ENCODE assay signal across 15 cellular contexts in the genomic region with DNA sequence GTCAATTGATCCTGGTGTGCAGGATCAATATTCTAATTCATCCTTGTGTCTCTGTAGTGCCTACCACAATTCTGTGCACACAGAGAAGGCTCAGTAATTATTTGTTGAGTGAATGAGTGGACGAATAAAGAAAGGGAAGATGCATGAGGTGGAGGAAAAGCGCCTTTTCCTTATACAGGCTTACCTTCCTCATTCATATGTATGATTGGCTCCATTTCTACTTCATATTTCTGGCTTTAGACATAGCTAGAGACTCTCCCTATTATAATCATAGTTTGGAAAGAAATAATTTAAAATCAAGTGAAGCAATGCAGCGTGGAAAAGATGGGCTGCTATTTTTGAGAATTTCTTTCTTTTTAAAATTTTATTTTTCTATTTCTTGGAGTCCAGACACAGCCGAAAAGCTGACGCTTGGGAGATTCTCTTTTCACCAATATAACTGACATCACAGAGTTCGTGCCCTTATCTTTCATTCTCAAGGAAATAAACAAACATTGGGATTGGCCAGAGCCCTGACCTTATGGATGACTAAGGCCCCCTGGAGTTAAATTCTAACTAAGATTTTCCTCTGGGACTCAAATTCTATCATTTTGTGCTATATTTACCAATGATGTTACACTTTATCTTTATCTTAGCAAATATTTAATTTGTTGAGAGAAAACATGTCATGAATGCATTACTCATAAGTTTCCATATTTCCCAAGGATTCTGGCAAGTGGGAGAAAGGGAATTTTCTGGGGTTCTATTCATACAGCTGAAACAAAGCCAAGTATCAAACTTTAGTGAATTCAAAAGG. TPM values are rescaled to one million over a fixed set of nuclear protein-coding genes. Genes with fewer than 3 reads are reported as not detected.
DNase-seq lines count a peak whose midpoint lies in the region; ATAC-seq, FAIRE-seq and TF ChIP-seq lines count a peak whose summit lies in the region.
"Had no signal": no experiment of that assay in that cellular context is flagged by ENCODE, and none has a peak within 500 bp of the region (broad histone marks: within the 10 kb centered on the region; RNA-seq: fewer than 3 reads in every experiment).

No MANE protein-coding gene starts in this region.

- no peaks in the 10 kb centered on the region for H3K36me3 Mint-ChIP-seq in Calu3 (ENCODE audit: insufficient read depth, unreplicated experiment)
- H3K36me3 Mint-ChIP-seq: CD4-positive, alpha-beta memory T cell had no signal

- peak; percentile 79 for ATAC-seq in PC-3
- ATAC-seq in GM21528 (IDR thresholded peaks at IDR 0.05; ENCODE audit: low FRiP score, unreplicated experiment): no peak
- ATAC-seq in HG02870 (IDR thresholded peaks at IDR 0.05; ENCODE audit: unreplicated experiment): no peak

- no peak for FAIRE-seq in endothelial cell of umbilical vein (lab: Jason Lieb, UNC)
- FAIRE-seq: GM12891 had no signal

- peak overlapping the region; percentile 55 for H3K27ac Mint-ChIP-seq in Calu3 (ENCODE audit: unreplicated experiment)
- H3K27ac Mint-ChIP-seq: CD4-positive, alpha-beta memory T cell had no signal

- DNase-seq in Calu3 (peak; percentile 41), PC-3 (peak; percentile 93), endothelial cell of umbilical vein (ENCODE audit: low read depth, low spot score) (peak; percentile 28), myocyte (ENCODE audit: low read depth) (peak; percentile 3), head of caudate nucleus (no peak), COLO668 (lab: John Stamatoyannopoulos, UW; ENCODE audit: unreplicated experiment) (no peak)
- DNase-seq: activated CD4-positive, alpha-beta T cell treated with anti-CD3 and anti-CD28 coated beads for 48 hours; CD4-positive, alpha-beta memory T cell; effector memory CD4-positive, alpha-beta T cell; NCI-H510A treated with DMSO at 0.1 percent for 48 hours; retina had no signal

- intact Hi-C loops in Calu3 (cut with micrococcal nuclease; ENCODE audit: unreplicated experiment): no loop called here
- intact Hi-C loops in PC-3 (cut with micrococcal nuclease): loop anchor here (1.0 to 5.0 kb wide), 3 partner anchors 136 to 656 kb away; a partner anchor contains a TSS
- intact Hi-C loops in endothelial cell of umbilical vein (cut with micrococcal nuclease): no loop called here
- intact Hi-C loops in head of caudate nucleus (cut with DNase I): no loop called here

- H3K9ac ChIP-seq in PC-3 (ENCODE audit: low read length) (peak overlapping the region; percentile 88), endothelial cell of umbilical vein (replicated peaks; ENCODE audit: extremely low read depth, insufficient read depth, low read length) (no peak overlapping the region)
- H3K9ac ChIP-seq: KMS-11 had no signal

- H3K79me2 ChIP-seq in PC-3 (ENCODE audit: low read length): no peaks in the 10 kb centered on the region
- no peaks in the 10 kb centered on the region for H3K79me2 ChIP-seq in endothelial cell of umbilical vein (ENCODE audit: control insufficient read depth, insufficient read depth, low read length)

- dilution Hi-C loops in endothelial cell of umbilical vein (cut with MboI; ENCODE audit: extremely low pct_ligation_motif_present, low sequenced_read_pairs): no loop called here

- H3K4me1 Mint-ChIP-seq in Calu3 (ENCODE audit: low read depth, unreplicated experiment): peaks cover 47% of the 10 kb centered on the region
- H3K4me1 Mint-ChIP-seq: CD4-positive, alpha-beta memory T cell had no signal

- H3K4me3 Mint-ChIP-seq in Calu3 (ENCODE audit: low read depth, unreplicated experiment): no peak overlapping the region
- H3K4me3 Mint-ChIP-seq: CD4-positive, alpha-beta memory T cell had no signal

- BruUV-seq in Calu3 (replicated peaks; lab: Mats Ljungman, UMichigan): no TSS peak
- BruUV-seq in PC-3 (replicated peaks; lab: Mats Ljungman, UMichigan): no TSS peak
- no TSS peak for BruUV-seq in endothelial cell of umbilical vein (replicated peaks; lab: Mats Ljungman, UMichigan)

- no peak for TF ChIP-seq CTCF in Calu3 (IDR thresholded peaks at IDR 0.05; ENCODE audit: unreplicated experiment)
- no peak for TF ChIP-seq CTCF in PC-3 (conservative IDR thresholded peaks at IDR 0.05; ENCODE audit: low read depth, low read length)
- no peak for TF ChIP-seq CTCF in endothelial cell of umbilical vein (IDR thresholded peaks at IDR 0.05; ENCODE audit: extremely low read depth in 1 of 2, insufficient read depth in 1 of 2, low read depth in 1 of 2, low read length in 2 of 2)

- H3K27me3 Mint-ChIP-seq in Calu3 (ENCODE audit: unreplicated experiment): no peaks in the 10 kb centered on the region
- H3K27me3 Mint-ChIP-seq: CD4-positive, alpha-beta memory T cell had no signal

- H2AFZ ChIP-seq in PC-3 (ENCODE audit: low read length) (no peak overlapping the region; the same call in 1 of the 2 replicates), endothelial cell of umbilical vein (ENCODE audit: low read depth, low read length) (no peak overlapping the region)

- H3K4me2 ChIP-seq in PC-3 (ENCODE audit: low read length): peak overlapping the region; percentile 75
- H3K4me2 ChIP-seq in endothelial cell of umbilical vein (ENCODE audit: insufficient read depth, low read length): no peak overlapping the region
- H3K4me2 ChIP-seq: KMS-11 had no signal

- POLR2A ChIA-PET in PC-3 (lab: Charles Lee; ENCODE audit: unreplicated experiment): interaction anchor here (0.5 to 0.6 kb wide), 2 partner anchors 197 to 650 kb away, joined by 3 to 7 read pairs; no protein-coding TSS in a partner anchor
- POLR2A ChIA-PET in endothelial cell of umbilical vein (lab: Charles Lee): no interaction called here

- H4K20me1 ChIP-seq in PC-3 (ENCODE audit: low read length): no peaks in the 10 kb centered on the region
- H4K20me1 ChIP-seq in endothelial cell of umbilical vein (replicated peaks; ENCODE audit: control insufficient read depth, extremely low read depth, insufficient read depth, low read length): no peaks in the 10 kb centered on the region

- H3K27me3 ChIP-seq in PC-3 (ENCODE audit: low read length) (no peaks in the 10 kb centered on the region), endothelial cell of umbilical vein (ENCODE audit: control insufficient read depth in 2 of 2, insufficient read depth in 2 of 2, low read length in 2 of 2) (no peaks in the 10 kb centered on the region)

- H3K9me2 ChIP-seq in PC-3 (replicated peaks; ENCODE audit: low read length): no peaks in the 10 kb centered on the region

- H3F3A ChIP-seq in PC-3 (ENCODE audit: low read length, unreplicated experiment): no peaks in the 10 kb centered on the region

- H3K27ac ChIP-seq in PC-3 (ENCODE audit: low read length) (peak overlapping the region; percentile 95), endothelial cell of umbilical vein (ENCODE audit: insufficient read depth, low read depth, low read length) (no peak overlapping the region)
- H3K27ac ChIP-seq: KMS-11 had no signal

- H3K36me3 ChIP-seq in PC-3 (ENCODE audit: low read depth, low read length): no peaks in the 10 kb centered on the region
- no peaks in the 10 kb centered on the region for H3K36me3 ChIP-seq in endothelial cell of umbilical vein (ENCODE audit: control insufficient read depth in 2 of 2, extremely low read depth in 1 of 2, insufficient read depth in 2 of 2, low read length in 2 of 2)

- no peaks in the 10 kb centered on the region for H3K9me1 ChIP-seq in endothelial cell of umbilical vein (replicated peaks; ENCODE audit: control insufficient read depth, extremely low read depth, insufficient read depth, low read length)

- CTCF ChIA-PET in Calu3 (lab: Charles Lee): interaction anchor here (0.5 to 1.1 kb wide), 3 partner anchors 101 to 327 kb away, joined by 3 read pairs; no protein-coding TSS in a partner anchor
- CTCF ChIA-PET in PC-3 (lab: Charles Lee): no interaction called here
- CTCF ChIA-PET in endothelial cell of umbilical vein (lab: Charles Lee): interaction anchor here (1.1 kb wide), 1 partner anchor 57 kb away, joined by 3 read pairs; no protein-coding TSS in a partner anchor

- H3K4me1 ChIP-seq in PC-3 (ENCODE audit: insufficient read depth, low read length) (peaks cover 45% of the 10 kb centered on the region), endothelial cell of umbilical vein (ENCODE audit: control insufficient read depth, extremely low read depth, insufficient read depth, low read length) (peaks cover 2% of the 10 kb centered on the region)

- peak overlapping the region; percentile 30 for H3K4me3 ChIP-seq in PC-3 (ENCODE audit: low read length)
- no peak overlapping the region for H3K4me3 ChIP-seq in endothelial cell of umbilical vein (replicated peaks in 1 of 3; ENCODE audit: insufficient read depth in 1 of 3, low read depth in 1 of 3, low read length in 3 of 3)

- TF ChIP-seq POLR2A in endothelial cell of umbilical vein (IDR thresholded peaks at IDR 0.05; ENCODE audit: low read depth, low read length): no peak

- peaks cover 5% of the 10 kb centered on the region for H3K9me3 Mint-ChIP-seq in Calu3 (ENCODE audit: low read depth, unreplicated experiment)

- no peaks in the 10 kb centered on the region for H3K9me3 ChIP-seq in PC-3 (ENCODE audit: low read length)
- H3K9me3 ChIP-seq in endothelial cell of umbilical vein (replicated peaks; ENCODE audit: control insufficient read depth, insufficient read depth, low read length): no peaks in the 10 kb centered on the region

TF ChIP-seq in endothelial cell of umbilical vein, 7 proteins besides CTCF, POLR2A, EP300 and RAD21:
- TF ChIP-seq GATA2 (IDR thresholded peaks at IDR 0.05; ENCODE audit: insufficient read depth, insufficient read length, low read depth, low read length): no peak
- TF ChIP-seq MYC (IDR thresholded peaks at IDR 0.05; ENCODE audit: low read depth, low read length): no peak
- no peak for TF ChIP-seq EZH2 (IDR thresholded peaks at IDR 0.05; ENCODE audit: borderline replicate concordance, low read depth, low read length, severe bottlenecking)
- no peak for TF ChIP-seq JUN (IDR thresholded peaks at IDR 0.05; ENCODE audit: borderline replicate concordance, insufficient read depth, insufficient read length, low read depth)

RNA-seq across cellular contexts. Expression of a gene that starts 48.1 kb away (rescaled TPM):
- total RNA-seq in Calu3 (2022) (not detected in 2 replicates), PC-3 (2014; rRNA removed) (not detected in 2 replicates), endothelial cell of umbilical vein (not detected in 2 replicates), myocyte (not detected in 2 replicates)
- not detected in 2 replicates for polyA plus RNA-seq in endothelial cell of umbilical vein
- polyA plus RNA-seq in endothelial cell of umbilical vein (2011; cell fraction: cytosol; rRNA removed): not detected in 2 replicates
- polyA plus RNA-seq in endothelial cell of umbilical vein (2011; cell fraction: nucleus; rRNA removed): not detected in 2 replicates
- polyA plus RNA-seq in endothelial cell of umbilical vein (2012): not detected in 2 replicates
- not detected in 2 replicates for polyA minus RNA-seq in endothelial cell of umbilical vein
- not detected for polyA minus RNA-seq in endothelial cell of umbilical vein (2011; cell fraction: cytosol; rRNA and poly(A)+ RNA removed)
- polyA minus RNA-seq in endothelial cell of umbilical vein (2011; cell fraction: nucleus; rRNA and poly(A)+ RNA removed): not detected in 2 replicates
- polyA plus RNA-seq in myocyte (2012): not detected
- total RNA-seq: CD4-positive, alpha-beta memory T cell had no signal
- polyA plus RNA-seq: CD4-positive, alpha-beta memory T cell had no signal

Comparison
In these comparisons a context has a peak if more than half of its experiments do, and no peak if none do; other contexts are left out.
1. DNase-seq: peak in Calu3 (single experiment), PC-3 (single experiment), endothelial cell of umbilical vein (single experiment) and myocyte (single experiment); none in head of caudate nucleus (0 of 42) and COLO668 (single experiment).